Comparison of ENCODE assay signal across 22 cellular contexts in the genomic region with DNA sequence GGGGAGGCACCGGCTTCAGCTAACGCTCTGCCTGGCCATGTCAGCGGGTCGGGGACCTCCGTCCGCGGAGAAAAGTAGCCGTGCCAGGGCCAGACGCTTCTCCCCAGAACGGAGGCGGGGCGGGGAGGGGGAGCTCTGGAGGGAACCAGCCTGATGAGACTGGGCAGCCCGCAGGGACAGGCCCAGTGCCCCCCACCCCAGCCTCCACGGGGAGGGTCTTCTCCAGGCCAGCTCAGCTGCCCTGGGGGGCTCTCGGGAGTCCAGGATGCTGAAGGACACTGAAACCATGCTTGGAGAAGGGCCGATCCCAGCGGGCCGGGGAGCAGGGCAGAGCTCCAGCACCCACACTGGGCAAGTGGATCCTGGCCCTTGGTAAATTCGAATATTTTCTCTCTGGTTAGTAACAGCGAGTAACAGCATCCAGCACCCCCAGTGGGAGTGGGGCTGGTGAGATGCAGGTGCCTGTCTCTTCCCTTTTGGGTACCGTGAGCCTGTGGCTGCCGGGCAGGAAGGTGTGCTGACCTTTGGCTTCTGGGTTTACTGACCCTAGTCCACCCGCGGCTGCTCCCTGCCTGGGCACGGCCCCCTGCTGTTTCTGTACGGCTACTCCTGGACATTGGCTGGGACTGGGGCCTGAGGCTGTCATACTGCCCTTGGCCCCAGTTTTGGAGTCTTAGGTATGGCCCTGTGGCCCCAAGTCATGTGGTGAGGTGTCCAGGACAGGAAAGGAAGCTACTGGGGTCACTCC.
"Had no signal": no experiment of that assay in that cellular context is flagged by ENCODE, and none has a peak within 500 bp of the region (broad histone marks: within the 10 kb centered on the region; RNA-seq: fewer than 3 reads in every experiment).

No MANE protein-coding gene starts in this region.

- H3K27ac ChIP-seq: breast epithelium, colonic mucosa, epithelial cell of prostate, esophagus squamous epithelium, upper lobe of left lung had no signal

- H3K9me3 ChIP-seq: breast epithelium, colonic mucosa, esophagus squamous epithelium, left ventricle myocardium inferior, mucosa of descending colon, upper lobe of left lung had no signal

- DNase-seq: activated CD4-positive, alpha-beta memory T cell treated with anti-CD3 and anti-CD28 coated beads for 36 hours; activated CD4-positive, alpha-beta T cell treated with anti-CD3 and anti-CD28 coated beads for 4 hours; activated CD8-positive, alpha-beta memory T cell treated with anti-CD3 and anti-CD28 coated beads, Interleukin-2, amount 50 U/mL, for 4 hours; activated gamma-delta T cell; activated naive CD4-positive, alpha-beta T cell treated with anti-CD3 and anti-CD28 coated beads, Interleukin-2, amount 50 U/mL, for 16 hours; activated T-cell treated with anti-CD3 and anti-CD28 coated beads, Interleukin-2, amount 50 U/mL, for 1 hour; central memory CD4-positive, alpha-beta T cell; colonic mucosa; effector CD8-positive, alpha-beta T cell; esophagus squamous epithelium; foreskin melanocyte; left ventricle myocardium inferior; mucosa of descending colon; posterior cingulate gyrus; stimulated activated CD4-positive, alpha-beta T cell treated with anti-CD3 and anti-CD28 coated beads, Interleukin-4, amount 100 ng/mL, for 1 hour; stimulated activated naive CD8-positive, alpha-beta T cell treated with anti-CD3 and anti-CD28 coated beads, Interleukin-15, amount 100 ng/mL, for 72 hours had no signal

- ATAC-seq: mucosa of descending colon; natural killer cell treated with Interleukin-12 subunit alpha and Interleukin-12 subunit beta and Interleukin-15 and Interleukin-18, amount 100 ng/mL, for 72 hours; right cardiac atrium; stimulated activated naive CD8-positive, alpha-beta T cell treated with anti-CD3 and anti-CD28 coated beads, Interleukin-15, amount 100 ng/mL, for 72 hours had no signal

- H3K4me3 ChIP-seq: breast epithelium, colonic mucosa, esophagus squamous epithelium, left ventricle myocardium inferior, mucosa of descending colon, upper lobe of left lung had no signal

- H3K36me3 ChIP-seq: breast epithelium, colonic mucosa, left ventricle myocardium inferior had no signal

- H3K27ac Mint-ChIP-seq: natural killer cell treated with Interleukin-12 subunit alpha and Interleukin-12 subunit beta and Interleukin-15 and Interleukin-18, amount 100 ng/mL, for 72 hours had no signal

- H3K9me3 Mint-ChIP-seq: activated CD4-positive, alpha-beta memory T cell treated with anti-CD3 and anti-CD28 coated beads for 36 hours; activated T-helper 1 cell treated with anti-CD3 and anti-CD28 coated beads, Interleukin-12 subunit alpha, Interleukin-12 subunit beta, Interleukin-2, Interleukin-4 antibody, amounts not matched to agents 30 ng/mL and 10 ng/mL and 1 ng/mL, durations not matched to agents 14 hours and 24 hours and 36 hours; natural killer cell treated with Interleukin-12 subunit alpha and Interleukin-12 subunit beta and Interleukin-15 and Interleukin-18, amount 100 ng/mL, for 72 hours; stimulated activated naive CD8-positive, alpha-beta T cell treated with anti-CD3 and anti-CD28 coated beads, Interleukin-15, amount 100 ng/mL, for 72 hours had no signal

- H3K27me3 ChIP-seq: breast epithelium, colonic mucosa, esophagus squamous epithelium, upper lobe of left lung had no signal

- H3K36me3 Mint-ChIP-seq: natural killer cell treated with Interleukin-12 subunit alpha and Interleukin-12 subunit beta and Interleukin-15 and Interleukin-18, amount 100 ng/mL, for 72 hours had no signal

- H3K4me3 Mint-ChIP-seq: activated CD4-positive, alpha-beta memory T cell treated with anti-CD3 and anti-CD28 coated beads for 36 hours; activated T-helper 1 cell treated with anti-CD3 and anti-CD28 coated beads, Interleukin-12 subunit alpha, Interleukin-12 subunit beta, Interleukin-2, Interleukin-4 antibody, amounts not matched to agents 30 ng/mL and 10 ng/mL and 1 ng/mL, durations not matched to agents 14 hours and 24 hours and 36 hours; natural killer cell treated with Interleukin-12 subunit alpha and Interleukin-12 subunit beta and Interleukin-15 and Interleukin-18, amount 100 ng/mL, for 72 hours; stimulated activated naive CD8-positive, alpha-beta T cell treated with anti-CD3 and anti-CD28 coated beads, Interleukin-15, amount 100 ng/mL, for 72 hours had no signal
